ENCODE assay signal across 1 cellular context in genomic region chr5:160289721-160290120, GRCh38.
TF ChIP-seq lines count a peak whose summit lies in the region.

No MANE protein-coding gene starts in this region.

TF ChIP-seq in GM12878, 131 proteins besides CTCF, POLR2A, EP300 and RAD21 (continued from another document):
- TF ChIP-seq ZBTB4 (CRISPR knock-in tag; IDR thresholded peaks at IDR 0.05), result no peak
